In the genomic region with DNA sequence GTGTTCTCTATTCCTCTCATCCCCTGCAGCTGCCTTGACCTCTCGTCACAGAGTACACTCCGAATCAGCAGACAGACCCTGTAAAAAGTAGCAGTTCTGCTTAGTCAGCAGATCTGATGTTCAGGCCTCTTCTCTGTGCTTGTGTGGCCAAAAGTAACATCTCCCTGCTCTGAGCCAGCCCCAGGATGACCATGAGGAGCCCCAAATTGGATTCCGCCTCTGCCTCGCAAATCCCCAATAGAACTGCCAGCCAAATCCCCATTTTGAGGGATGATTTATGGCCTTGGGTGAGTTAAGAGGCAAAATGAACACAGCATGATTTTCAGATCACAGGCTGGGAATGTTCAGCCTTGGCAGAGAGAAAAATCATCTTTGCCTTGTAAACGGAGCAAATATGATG, we compare ENCODE assay signal across 10 cellular contexts.
DNase-seq lines count a peak whose midpoint lies in the region; ATAC-seq and TF ChIP-seq lines count a peak whose summit lies in the region.
"Had no signal": no experiment of that assay in that cellular context is flagged by ENCODE, and none has a peak within 500 bp of the region (broad histone marks: within the 10 kb centered on the region; RNA-seq: fewer than 3 reads in every experiment).

No MANE protein-coding gene starts in this region.

- no peak for TF ChIP-seq POLR2A in body of pancreas (IDR thresholded peaks at IDR 0.05)
- no peak for TF ChIP-seq POLR2A in gastrocnemius medialis (IDR thresholded peaks at IDR 0.05)

- H3K4me1 ChIP-seq in body of pancreas (no peaks in the 10 kb centered on the region), gastrocnemius medialis (peaks cover 32 to 41% of the 10 kb centered on the region in 2 donors)

- H3K27me3 ChIP-seq in body of pancreas (no peaks in the 10 kb centered on the region), gastrocnemius medialis (no peaks in the 10 kb centered on the region)

- intact Hi-C loops in body of pancreas (cut with DNase I) (no loop called here), gastrocnemius medialis (cut with DNase I; ENCODE audit: low total_unique reads) (no loop called here)

- H3K27ac ChIP-seq in body of pancreas (peak overlapping the region in 3 of 4 donors; percentile 10 to 53 (median 39)), gastrocnemius medialis (peak overlapping the region; percentile 40 to 74 (median 62))

- in situ Hi-C loops in gastrocnemius medialis (cut with MboI; ENCODE audit: low sequenced_read_pairs in 4 of 4) = no loop called here

- ATAC-seq in body of pancreas = no peak
- ATAC-seq in gastrocnemius medialis = peak in 1 of 2 donors; percentile 7
- no peak for ATAC-seq in HG02938 (IDR thresholded peaks at IDR 0.05; ENCODE audit: unreplicated experiment)
- ATAC-seq in GM18511 (IDR thresholded peaks at IDR 0.05; ENCODE audit: unreplicated experiment) = no peak
- ATAC-seq in HG02870 (IDR thresholded peaks at IDR 0.05; ENCODE audit: unreplicated experiment) = no peak
- ATAC-seq: stimulated activated naive B cell treated with anti-CD40 and anti-IgM and Interleukin-4, amounts not matched to agents 10 μg/mL and 1 μg/mL and 100 μg/mL, for 72 hours had no signal

- TF ChIP-seq CTCF in body of pancreas (IDR thresholded peaks at IDR 0.05) (no peak), gastrocnemius medialis (IDR thresholded peaks at IDR 0.05 in 4 of 5, conservative IDR thresholded peaks at IDR 0.05 in 1 of 5) (no peak)

- H3K9me3 ChIP-seq in body of pancreas (no peaks in the 10 kb centered on the region), gastrocnemius medialis (no peaks in the 10 kb centered on the region)

- 59 to 65% methylated on average over 5 of the region's 5 CpGs for WGBS in body of pancreas, 2 donors

- H3K36me3 ChIP-seq in body of pancreas (replicated peaks in 1 of 2; ENCODE audit: insufficient read depth in 1 of 2, low read depth in 2 of 2) (no peaks in the 10 kb centered on the region), gastrocnemius medialis (no peaks in the 10 kb centered on the region)

- no peak overlapping the region for H3K4me3 ChIP-seq in body of pancreas
- H3K4me3 ChIP-seq in gastrocnemius medialis = no peak overlapping the region

- peak; percentile 65 for DNase-seq in GM03348 (ENCODE audit: low spot score)
- DNase-seq in body of pancreas = peak in 1 of 4 donors; percentile 18
- DNase-seq in iris pigment epithelial cell (ENCODE audit: low read depth) = peak; percentile 25
- DNase-seq in gastrocnemius medialis = peak in 1 of 2 donors; percentile 42
- DNase-seq in SW480 (ENCODE audit: low spot score) = no peak
- DNase-seq: activated CD4-positive, CD25-positive, alpha-beta regulatory T cell; stimulated activated naive B cell treated with anti-CD40 and anti-IgM and Interleukin-4, amounts not matched to agents 10 μg/mL and 1 μg/mL and 100 μg/mL, for 72 hours had no signal
